18 cellular contexts compared by ENCODE assay signal in the genomic region with DNA sequence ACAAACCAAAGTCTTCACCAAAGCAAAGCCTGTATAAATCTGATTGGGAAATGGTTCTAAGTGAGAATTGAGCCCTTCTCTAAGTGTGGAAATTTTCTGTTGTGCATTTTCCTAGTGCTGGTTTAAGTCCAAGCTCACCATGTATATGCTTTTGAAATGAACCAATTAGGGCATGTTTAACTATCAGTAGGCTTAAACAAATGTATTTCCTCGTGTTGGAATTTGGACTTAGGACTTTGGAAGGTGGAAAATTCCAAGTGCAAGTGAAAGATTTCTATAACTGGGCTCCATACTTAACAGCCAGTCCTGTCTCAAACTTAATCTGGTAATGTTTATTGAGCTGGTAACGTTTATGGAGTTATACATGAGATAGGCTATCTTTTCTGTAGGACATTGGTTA.
"Had no signal": no experiment of that assay in that cellular context is flagged by ENCODE, and none has a peak within 500 bp of the region (broad histone marks: within the 10 kb centered on the region; RNA-seq: fewer than 3 reads in every experiment).

No MANE protein-coding gene starts in this region.

- H3K27me3 Mint-ChIP-seq: activated CD4-positive, alpha-beta memory T cell treated with anti-CD3 and anti-CD28 coated beads for 36 hours; activated naive CD8-positive, alpha-beta T cell treated with anti-CD3 and anti-CD28 coated beads, Interleukin-2, amount 10 ng/mL, durations not matched to agents 7 days and 5 days; naive B cell had no signal

- H3K36me3 Mint-ChIP-seq: activated CD4-positive, alpha-beta memory T cell treated with anti-CD3 and anti-CD28 coated beads for 36 hours had no signal

- FAIRE-seq: bronchial epithelial cell, endometrium had no signal

- H3K27me3 ChIP-seq: sigmoid colon, upper lobe of left lung had no signal

- H3K9me3 ChIP-seq: psoas muscle, sigmoid colon, upper lobe of left lung had no signal

- H3K27ac ChIP-seq: psoas muscle, sigmoid colon, upper lobe of left lung had no signal

- H3K4me3 Mint-ChIP-seq: activated CD4-positive, alpha-beta memory T cell treated with anti-CD3 and anti-CD28 coated beads for 36 hours; activated naive CD8-positive, alpha-beta T cell treated with anti-CD3 and anti-CD28 coated beads, Interleukin-2, amount 10 ng/mL, durations not matched to agents 7 days and 5 days; naive B cell had no signal

- H3K36me3 ChIP-seq: sigmoid colon, upper lobe of left lung had no signal

- ATAC-seq: esophagus mucosa, psoas muscle had no signal

- H3K4me3 ChIP-seq: psoas muscle, sigmoid colon, upper lobe of left lung had no signal

- H3K27ac Mint-ChIP-seq: activated CD4-positive, alpha-beta memory T cell treated with anti-CD3 and anti-CD28 coated beads for 36 hours; activated naive CD8-positive, alpha-beta T cell treated with anti-CD3 and anti-CD28 coated beads, Interleukin-2, amount 10 ng/mL, durations not matched to agents 7 days and 5 days had no signal

- DNase-seq: activated CD4-positive, alpha-beta memory T cell treated with anti-CD3 and anti-CD28 coated beads for 36 hours; activated CD4-positive, alpha-beta T cell treated with anti-CD3 and anti-CD28 coated beads for 1 hour; activated gamma-delta T cell treated with Interleukin-2 at 50 U/mL for 16 hours; activated naive CD8-positive, alpha-beta T cell treated with anti-CD3 and anti-CD28 coated beads, Interleukin-2, amount 10 ng/mL, durations not matched to agents 7 days and 5 days; activated T-cell treated with anti-CD3 and anti-CD28 coated beads, Interleukin-2, amount 50 U/mL, for 48 hours; anterior cingulate cortex; head of caudate nucleus; islet precursor cell; naive B cell; psoas muscle; sigmoid colon; stimulated activated CD4-positive, alpha-beta T cell treated with anti-CD3 and anti-CD28 coated beads, Interleukin-12 subunit alpha, Interleukin-12 subunit beta, amount 100 ng/mL, for 4 hours; stimulated activated naive CD4-positive, alpha-beta T cell; SW 1271; upper lobe of left lung had no signal

- H3K9me3 Mint-ChIP-seq: activated CD4-positive, alpha-beta memory T cell treated with anti-CD3 and anti-CD28 coated beads for 36 hours; activated naive CD8-positive, alpha-beta T cell treated with anti-CD3 and anti-CD28 coated beads, Interleukin-2, amount 10 ng/mL, durations not matched to agents 7 days and 5 days; naive B cell had no signal
